1 cellular context compared by ENCODE assay signal in genomic region chr5:10566556-10567068, GRCh38.
TF ChIP-seq lines count a peak whose summit lies in the region.

No MANE protein-coding gene starts in this region.

TF ChIP-seq in SK-N-SH treated with all-trans-retinoic acid at 6 μM for 48 hours, 23 proteins besides CTCF, POLR2A, EP300 and RAD21 (continued from another document):
- TF ChIP-seq, protein P1, sequence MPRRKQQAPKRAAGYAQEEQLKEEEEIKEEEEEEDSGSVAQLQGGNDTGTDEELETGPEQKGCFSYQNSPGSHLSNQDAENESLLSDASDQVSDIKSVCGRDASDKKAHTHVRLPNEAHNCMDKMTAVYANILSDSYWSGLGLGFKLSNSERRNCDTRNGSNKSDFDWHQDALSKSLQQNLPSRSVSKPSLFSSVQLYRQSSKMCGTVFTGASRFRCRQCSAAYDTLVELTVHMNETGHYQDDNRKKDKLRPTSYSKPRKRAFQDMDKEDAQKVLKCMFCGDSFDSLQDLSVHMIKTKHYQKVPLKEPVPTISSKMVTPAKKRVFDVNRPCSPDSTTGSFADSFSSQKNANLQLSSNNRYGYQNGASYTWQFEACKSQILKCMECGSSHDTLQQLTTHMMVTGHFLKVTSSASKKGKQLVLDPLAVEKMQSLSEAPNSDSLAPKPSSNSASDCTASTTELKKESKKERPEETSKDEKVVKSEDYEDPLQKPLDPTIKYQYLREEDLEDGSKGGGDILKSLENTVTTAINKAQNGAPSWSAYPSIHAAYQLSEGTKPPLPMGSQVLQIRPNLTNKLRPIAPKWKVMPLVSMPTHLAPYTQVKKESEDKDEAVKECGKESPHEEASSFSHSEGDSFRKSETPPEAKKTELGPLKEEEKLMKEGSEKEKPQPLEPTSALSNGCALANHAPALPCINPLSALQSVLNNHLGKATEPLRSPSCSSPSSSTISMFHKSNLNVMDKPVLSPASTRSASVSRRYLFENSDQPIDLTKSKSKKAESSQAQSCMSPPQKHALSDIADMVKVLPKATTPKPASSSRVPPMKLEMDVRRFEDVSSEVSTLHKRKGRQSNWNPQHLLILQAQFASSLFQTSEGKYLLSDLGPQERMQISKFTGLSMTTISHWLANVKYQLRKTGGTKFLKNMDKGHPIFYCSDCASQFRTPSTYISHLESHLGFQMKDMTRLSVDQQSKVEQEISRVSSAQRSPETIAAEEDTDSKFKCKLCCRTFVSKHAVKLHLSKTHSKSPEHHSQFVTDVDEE (CRISPR knock-in tag; IDR thresholded peaks at IDR 0.05) = no peak
- TF ChIP-seq CSDC2 (CRISPR knock-in tag; IDR thresholded peaks at IDR 0.05) = no peak
- no peak for TF ChIP-seq CSRNP3 (CRISPR knock-in tag; IDR thresholded peaks at IDR 0.05)
- no peak for TF ChIP-seq GLIS3 (CRISPR knock-in tag; IDR thresholded peaks at IDR 0.05)
- TF ChIP-seq TCF4 (CRISPR knock-in tag; IDR thresholded peaks at IDR 0.05; ENCODE audit: borderline replicate concordance) = no peak
- TF ChIP-seq, protein P2, sequence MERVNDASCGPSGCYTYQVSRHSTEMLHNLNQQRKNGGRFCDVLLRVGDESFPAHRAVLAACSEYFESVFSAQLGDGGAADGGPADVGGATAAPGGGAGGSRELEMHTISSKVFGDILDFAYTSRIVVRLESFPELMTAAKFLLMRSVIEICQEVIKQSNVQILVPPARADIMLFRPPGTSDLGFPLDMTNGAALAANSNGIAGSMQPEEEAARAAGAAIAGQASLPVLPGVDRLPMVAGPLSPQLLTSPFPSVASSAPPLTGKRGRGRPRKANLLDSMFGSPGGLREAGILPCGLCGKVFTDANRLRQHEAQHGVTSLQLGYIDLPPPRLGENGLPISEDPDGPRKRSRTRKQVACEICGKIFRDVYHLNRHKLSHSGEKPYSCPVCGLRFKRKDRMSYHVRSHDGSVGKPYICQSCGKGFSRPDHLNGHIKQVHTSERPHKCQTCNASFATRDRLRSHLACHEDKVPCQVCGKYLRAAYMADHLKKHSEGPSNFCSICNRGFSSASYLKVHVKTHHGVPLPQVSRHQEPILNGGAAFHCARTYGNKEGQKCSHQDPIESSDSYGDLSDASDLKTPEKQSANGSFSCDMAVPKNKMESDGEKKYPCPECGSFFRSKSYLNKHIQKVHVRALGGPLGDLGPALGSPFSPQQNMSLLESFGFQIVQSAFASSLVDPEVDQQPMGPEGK (CRISPR knock-in tag; IDR thresholded peaks at IDR 0.05; ENCODE audit: borderline replicate concordance) = no peak
- no peak for TF ChIP-seq ZNF8 (CRISPR knock-in tag; IDR thresholded peaks at IDR 0.05)
- no peak for TF ChIP-seq ZC3H10 (CRISPR knock-in tag; IDR thresholded peaks at IDR 0.05)
- TF ChIP-seq ZFP30 (CRISPR knock-in tag; IDR thresholded peaks at IDR 0.05) = no peak
- TF ChIP-seq ISL1 (CRISPR knock-in tag; IDR thresholded peaks at IDR 0.05) = no peak
- no peak for TF ChIP-seq OSR1 (CRISPR knock-in tag; IDR thresholded peaks at IDR 0.05)
- no peak for TF ChIP-seq ZNF565 (CRISPR knock-in tag; conservative IDR thresholded peaks at IDR 0.05; ENCODE audit: low read depth)
TF ChIP-seq in SK-N-SH treated with all-trans-retinoic acid at 6 μM for 48 hours: peak in this region for 0.
